8 cellular contexts compared by ENCODE assay signal in the genomic region with DNA sequence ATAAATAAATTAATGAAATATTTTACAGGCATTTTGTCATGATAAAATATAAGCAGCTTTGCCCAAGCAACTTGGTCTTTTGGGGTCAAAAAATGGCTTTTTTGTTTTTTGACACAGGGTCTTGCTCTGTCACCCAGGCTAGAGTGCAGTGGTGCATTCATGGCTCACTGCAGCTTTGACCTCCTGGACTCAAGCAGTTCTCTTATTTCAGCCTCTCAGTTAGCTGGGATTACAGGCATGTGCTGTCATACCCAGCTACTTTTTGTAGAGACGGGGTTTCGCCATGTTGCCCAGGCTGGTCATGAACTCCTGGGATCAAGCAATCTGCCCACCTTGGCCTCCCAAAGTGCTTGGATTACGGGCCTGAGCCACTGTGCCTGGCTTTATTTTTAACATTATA.
"Had no signal": no experiment of that assay in that cellular context is flagged by ENCODE, and none has a peak within 500 bp of the region (broad histone marks: within the 10 kb centered on the region; RNA-seq: fewer than 3 reads in every experiment).

No MANE protein-coding gene starts in this region.

- H3K4me3 ChIP-seq: GM23248, HAP-1 had no signal

- H3K4me3 Mint-ChIP-seq: HFFc6, IgD-negative memory B cell had no signal

- ATAC-seq: HCT116 had no signal

- H3K27ac Mint-ChIP-seq: HFFc6 had no signal

- H3K4me1 Mint-ChIP-seq: IgD-negative memory B cell had no signal

- H3K9me3 Mint-ChIP-seq: HFFc6, IgD-negative memory B cell had no signal

- H3K27me3 Mint-ChIP-seq: IgD-negative memory B cell had no signal

- DNase-seq: GM23248, GOT3, H7, HFFc6, KBM-7 had no signal
